8 cellular contexts compared by ENCODE assay signal in the genomic region with DNA sequence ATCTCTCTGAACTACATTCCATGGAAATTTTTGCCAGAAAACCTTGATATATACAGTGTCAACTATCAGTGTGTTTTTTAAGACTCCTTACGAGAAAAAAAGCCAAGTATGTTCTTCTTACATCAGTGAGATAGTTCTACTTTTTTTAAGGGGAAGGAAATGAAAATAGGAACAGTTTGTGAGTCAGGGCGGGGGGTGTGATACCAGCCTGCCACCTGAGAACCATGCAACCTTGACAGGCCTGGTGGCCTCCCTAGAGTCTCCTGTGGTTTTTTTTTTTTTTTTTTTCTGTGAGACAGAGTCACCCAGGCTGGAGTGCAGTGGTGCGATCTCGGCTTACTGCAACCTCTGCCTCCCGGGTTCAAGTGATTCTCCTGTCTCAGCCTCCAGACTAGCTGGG.
DNase-seq lines count a peak whose midpoint lies in the region; ATAC-seq and TF ChIP-seq lines count a peak whose summit lies in the region.

No MANE protein-coding gene starts in this region.

- TF ChIP-seq CTCF in GM10266 (IDR thresholded peaks at IDR 0.05; ENCODE audit: control insufficient read depth, insufficient read depth, low read depth, missing control alignments) (no peak), nephron progenitor cell (IDR thresholded peaks at IDR 0.05) (no peak), MCF 10A (IDR thresholded peaks at IDR 0.05; ENCODE audit: unreplicated experiment) (no peak)

- POLR2A ChIA-PET in MCF 10A (lab: Yijun Ruan, JAX), result interaction anchor here (0.6 to 1.2 kb wide), 3 partner anchors 12 to 222 kb away, joined by 3 to 4 read pairs (median 3); no protein-coding TSS in a partner anchor

- H3K4me1 Mint-ChIP-seq in nephron progenitor cell, result peaks cover 20% of the 10 kb centered on the region
- H3K4me1 Mint-ChIP-seq in MCF 10A (ENCODE audit: insufficient read depth, unreplicated experiment), result peaks cover 4% of the 10 kb centered on the region

- CTCF ChIA-PET in MCF 10A (lab: Yijun Ruan, JAX), result no interaction called here

- intact Hi-C loops in MCF 10A (cut with micrococcal nuclease), result no loop called here

- no TSS peak for BruUV-seq in MCF 10A (replicated peaks; lab: Mats Ljungman, UMichigan)

- DNase-seq in GM10266 (ENCODE audit: extremely low spot score) (peak; percentile 17), nephron progenitor cell (no peak), AG20443 (ENCODE audit: low spot score) (no peak), MCF 10A (ENCODE audit: unreplicated experiment) (no peak), mucosa of gallbladder (ENCODE audit: low spot score) (no peak)
- DNase-seq in activated T-helper 9 cell treated with anti-CD3 and anti-CD28 coated beads, Interleukin-2, amount 50 U/mL, for 16 hours (ENCODE audit: low read depth), result peak; percentile 1

- H3K4me3 Mint-ChIP-seq in nephron progenitor cell, result no peak overlapping the region
- no peak overlapping the region for H3K4me3 Mint-ChIP-seq in MCF 10A (ENCODE audit: unreplicated experiment)

- H3K27me3 Mint-ChIP-seq in nephron progenitor cell (ENCODE audit: low read depth, poor library complexity) (peaks cover 6% of the 10 kb centered on the region), MCF 10A (ENCODE audit: insufficient read depth, unreplicated experiment) (no peaks in the 10 kb centered on the region)

- ATAC-seq in GM19395 (IDR thresholded peaks at IDR 0.05; ENCODE audit: unreplicated experiment), result peak; percentile 83
- peak; percentile 84 for ATAC-seq in HG03135 (IDR thresholded peaks at IDR 0.05; ENCODE audit: unreplicated experiment)

- H3K27ac Mint-ChIP-seq in nephron progenitor cell (no peak overlapping the region), MCF 10A (ENCODE audit: low read depth, unreplicated experiment) (no peak overlapping the region)

- H3K36me3 Mint-ChIP-seq in nephron progenitor cell (ENCODE audit: low read depth) (no peaks in the 10 kb centered on the region), MCF 10A (ENCODE audit: insufficient read depth, unreplicated experiment) (no peaks in the 10 kb centered on the region)

- H3K9me3 Mint-ChIP-seq in nephron progenitor cell (no peaks in the 10 kb centered on the region), MCF 10A (ENCODE audit: unreplicated experiment) (no peaks in the 10 kb centered on the region)

Comparison
In these comparisons a context has a peak if more than half of its experiments do, and no peak if none do; other contexts are left out.
1. DNase-seq: peak in GM10266 (single experiment) and activated T-helper 9 cell treated with anti-CD3 and anti-CD28 coated beads, Interleukin-2, amount 50 U/mL, for 16 hours (single experiment); none in nephron progenitor cell (single experiment), AG20443 (single experiment), MCF 10A (single experiment) and mucosa of gallbladder (single experiment).